16 cellular contexts compared by ENCODE assay signal in genomic region chr3:15520804-15521572, GRCh38. TPM values are rescaled to one million over a fixed set of nuclear protein-coding genes. Genes with fewer than 3 reads are reported as not detected.
DNase-seq lines count a peak whose midpoint lies in the region; ATAC-seq, FAIRE-seq and TF ChIP-seq lines count a peak whose summit lies in the region.
"Had no signal": no experiment of that assay in that cellular context is flagged by ENCODE, and none has a peak within 500 bp of the region (broad histone marks: within the 10 kb centered on the region; RNA-seq: fewer than 3 reads in every experiment).

No MANE protein-coding gene starts in this region.

- H3K27me3 Mint-ChIP-seq in activated T-helper 2 cell treated with anti-CD3 and anti-CD28 coated beads, Interferon-gamma antibody, Interleukin-2, Interleukin-4, amounts not matched to agents 10 μg/mL and 5 μg/mL and 100 μg/mL, durations not matched to agents 14 hours and 24 hours and 36 hours (ENCODE audit: low read depth): peaks cover 9% of the 10 kb centered on the region

- peak overlapping the region; percentile 22 for H3K4me3 Mint-ChIP-seq in activated T-helper 2 cell treated with anti-CD3 and anti-CD28 coated beads, Interferon-gamma antibody, Interleukin-2, Interleukin-4, amounts not matched to agents 10 μg/mL and 5 μg/mL and 100 μg/mL, durations not matched to agents 14 hours and 24 hours and 36 hours (ENCODE audit: low read depth)
- H3K4me3 Mint-ChIP-seq: activated B cell treated with CpG ODN at 0.5 μM for 24 hours, neural crest cell had no signal

- peak overlapping the region; percentile 34 for H3K4me3 ChIP-seq in mononuclear cell (ENCODE audit: low read length)
- H3K4me3 ChIP-seq: SJSA1, tibial nerve had no signal

- no peak overlapping the region for H3K27ac Mint-ChIP-seq in activated T-helper 2 cell treated with anti-CD3 and anti-CD28 coated beads, Interferon-gamma antibody, Interleukin-2, Interleukin-4, amounts not matched to agents 10 μg/mL and 5 μg/mL and 100 μg/mL, durations not matched to agents 14 hours and 24 hours and 36 hours
- H3K27ac Mint-ChIP-seq: activated B cell treated with CpG ODN at 0.5 μM for 24 hours had no signal

- H3K4me1 ChIP-seq in mononuclear cell (ENCODE audit: insufficient read depth, low read length): peaks cover 44% of the 10 kb centered on the region
- H3K4me1 ChIP-seq: SJSA1 had no signal

- H3K4me1 Mint-ChIP-seq in activated T-helper 2 cell treated with anti-CD3 and anti-CD28 coated beads, Interferon-gamma antibody, Interleukin-2, Interleukin-4, amounts not matched to agents 10 μg/mL and 5 μg/mL and 100 μg/mL, durations not matched to agents 14 hours and 24 hours and 36 hours (ENCODE audit: low read depth): peaks cover 15% of the 10 kb centered on the region

- H3K9me3 ChIP-seq in mononuclear cell (ENCODE audit: low read depth, low read length): no peaks in the 10 kb centered on the region
- H3K9me3 ChIP-seq: SJSA1, tibial nerve had no signal

- FAIRE-seq in GM12891 (lab: Jason Lieb, UNC): no peak

- H3K9me3 Mint-ChIP-seq in activated T-helper 2 cell treated with anti-CD3 and anti-CD28 coated beads, Interferon-gamma antibody, Interleukin-2, Interleukin-4, amounts not matched to agents 10 μg/mL and 5 μg/mL and 100 μg/mL, durations not matched to agents 14 hours and 24 hours and 36 hours: no peaks in the 10 kb centered on the region
- H3K9me3 Mint-ChIP-seq: activated B cell treated with CpG ODN at 0.5 μM for 24 hours, neural crest cell had no signal

- ATAC-seq in HG03378 (IDR thresholded peaks at IDR 0.05; ENCODE audit: unreplicated experiment): no peak
- ATAC-seq in GM21619 (IDR thresholded peaks at IDR 0.05; ENCODE audit: unreplicated experiment): no peak
- no peak for ATAC-seq in GM18907 (IDR thresholded peaks at IDR 0.05; ENCODE audit: unreplicated experiment)
- no peak for ATAC-seq in HG02973 (IDR thresholded peaks at IDR 0.05; ENCODE audit: unreplicated experiment)

- intact Hi-C loops in activated T-helper 2 cell treated with anti-CD3 and anti-CD28 coated beads, Interferon-gamma antibody, Interleukin-2, Interleukin-4, amounts not matched to agents 10 μg/mL and 5 μg/mL and 100 μg/mL, durations not matched to agents 14 hours and 24 hours and 36 hours (cut with micrococcal nuclease): no loop called here

- no peaks in the 10 kb centered on the region for H3K27me3 ChIP-seq in mononuclear cell (ENCODE audit: insufficient read depth, low read length)
- H3K27me3 ChIP-seq: SJSA1, tibial nerve had no signal

- peaks cover 2% of the 10 kb centered on the region for H3K36me3 Mint-ChIP-seq in activated T-helper 2 cell treated with anti-CD3 and anti-CD28 coated beads, Interferon-gamma antibody, Interleukin-2, Interleukin-4, amounts not matched to agents 10 μg/mL and 5 μg/mL and 100 μg/mL, durations not matched to agents 14 hours and 24 hours and 36 hours (ENCODE audit: low read depth)

- TF ChIP-seq POLR2A in GM12891 (IDR thresholded peaks at IDR 0.05; ENCODE audit: low read depth, low read length): no peak

- DNase-seq in CD1c-positive myeloid dendritic cell (ENCODE audit: extremely low spot score) (peak; percentile 35), GM12891 (ENCODE audit: insufficient read length, low spot score) (no peak)
- DNase-seq in activated T-helper 2 cell treated with anti-CD3 and anti-CD28 coated beads, Interferon-gamma antibody, Interleukin-2, Interleukin-4, amounts not matched to agents 10 μg/mL and 5 μg/mL and 100 μg/mL, durations not matched to agents 14 hours and 24 hours and 36 hours (ENCODE audit: low spot score): no peak
- DNase-seq: activated B cell treated with CpG ODN at 0.5 μM for 24 hours, cortex of kidney, NCI-H187 treated with DMSO at 0.1 percent for 48 hours, NCI-H82 had no signal

TF ChIP-seq in GM12891, 5 proteins besides CTCF, POLR2A, EP300 and RAD21:
- TF ChIP-seq SPI1 (IDR thresholded peaks at IDR 0.05; ENCODE audit: low read depth, low read length) (peak; percentile 13; the same call in 1 of the 2 replicates), PAX5 (IDR thresholded peaks at IDR 0.05; ENCODE audit: insufficient read depth, low read length, severe bottlenecking) (no peak)

RNA-seq across cellular contexts. Expression of gene COLQ, which starts 0.5 kb away (rescaled TPM):
- 0.81 TPM for polyA plus RNA-seq in GM12891 (2012; ENCODE audit: low read depth, missing spikeins)
- total RNA-seq in activated T-helper 2 cell treated with anti-CD3 and anti-CD28 coated beads, Interferon-gamma antibody, Interleukin-2, Interleukin-4, amounts not matched to agents 10 μg/mL and 5 μg/mL and 100 μg/mL, durations not matched to agents 14 hours and 24 hours and 36 hours: 1.6 and 2.1 TPM in 2 replicates
- 1.9 TPM for total RNA-seq in mononuclear cell
- total RNA-seq: HT1080 had no signal
